18 cellular contexts compared by ENCODE assay signal in genomic region chr21:38995755-38996154, GRCh38.
DNase-seq lines count a peak whose midpoint lies in the region; ATAC-seq, FAIRE-seq and TF ChIP-seq lines count a peak whose summit lies in the region.
"Had no signal": no experiment of that assay in that cellular context is flagged by ENCODE, and none has a peak within 500 bp of the region (broad histone marks: within the 10 kb centered on the region; RNA-seq: fewer than 3 reads in every experiment).

No MANE protein-coding gene starts in this region.

- H3K4me1 ChIP-seq in BLaER1 treated with 17β-estradiol and CSF1 and Interleukin-3, amounts not matched to agents 10 nM and 100 nM, result peaks cover 60 to 100% (median 92%) of the 10 kb centered on the region in 10 experiments
- peaks cover 49% of the 10 kb centered on the region for H3K4me1 ChIP-seq in DND-41 (ENCODE audit: insufficient read depth, low read length)
- H3K4me1 ChIP-seq in kidney (ENCODE audit: control insufficient read depth in 1 of 2, insufficient read depth in 1 of 2, low read depth in 1 of 2, low read length in 2 of 2), result peaks cover 12 to 16% of the 10 kb centered on the region in 2 donors

- DNase-seq in DND-41, result no peak
- peak; percentile 89 for DNase-seq in NCI-H345 (lab: John Stamatoyannopoulos, UW)
- DNase-seq in kidney, result peak; percentile 22
- DNase-seq in T-helper 2 cell, result no peak
- no peak for DNase-seq in glutamatergic neuron
- no peak for DNase-seq in progenitor cell of endocrine pancreas (ENCODE audit: low spot score, unreplicated experiment)
- DNase-seq in NCI-H446 treated with DMSO at 0.1 percent for 48 hours (lab: John Stamatoyannopoulos, UW), result no peak
- DNase-seq: CD8-positive, alpha-beta T cell; DMS 273 treated with DMSO at 0.1 percent for 48 hours; Karpas-422; MM.1S; NCI-H1105 treated with DMSO at 0.1 percent for 48 hours; NCI-H524; PC-3; T-cell had no signal

- H3K36me3 Mint-ChIP-seq in glutamatergic neuron (ENCODE audit: unreplicated experiment) (peaks cover 8% of the 10 kb centered on the region), progenitor cell of endocrine pancreas (ENCODE audit: insufficient read depth) (no peaks in the 10 kb centered on the region)
- H3K36me3 Mint-ChIP-seq: CD8-positive, alpha-beta T cell; T-cell had no signal

- TF ChIP-seq CTCF in DND-41 (IDR thresholded peaks at IDR 0.05; ENCODE audit: borderline replicate concordance, extremely low read depth, low read length, poor library complexity, severe bottlenecking) (no peak), kidney (IDR thresholded peaks at IDR 0.05; ENCODE audit: borderline replicate concordance, extremely low read depth, insufficient read depth) (no peak), glutamatergic neuron (IDR thresholded peaks at IDR 0.05; ENCODE audit: partially characterized antibody, unreplicated experiment) (no peak), progenitor cell of endocrine pancreas (IDR thresholded peaks at IDR 0.05; ENCODE audit: unreplicated experiment) (no peak)

- no peak for ATAC-seq in DND-41 (ENCODE audit: insufficient read depth, low read depth)
- ATAC-seq: CD8-positive, alpha-beta T cell; PC-3; T-cell had no signal

- no peak overlapping the region for H3K27ac ChIP-seq in BLaER1 treated with 17β-estradiol and CSF1 and Interleukin-3, amounts not matched to agents 10 nM and 100 nM
- H3K27ac ChIP-seq in DND-41 (ENCODE audit: low read length) (0 out of 2 replicates have a peak overlapping the region, but pooled peaks have one; percentile 29), kidney (ENCODE audit: low read depth in 2 of 2, low read length in 2 of 2) (no peak overlapping the region)

- FAIRE-seq in kidney (lab: Jason Lieb, UNC), result no peak
- FAIRE-seq: H54 had no signal

- peaks cover 0 to 22% (median 0%) of the 10 kb centered on the region in 11 experiments; a peak in 6 of 22 replicates for H3K27me3 ChIP-seq in BLaER1 treated with 17β-estradiol and CSF1 and Interleukin-3, amounts not matched to agents 10 nM and 100 nM
- H3K27me3 ChIP-seq in DND-41 (ENCODE audit: insufficient read depth, low read length, poor library complexity), result no peaks in the 10 kb centered on the region

- H3K9ac ChIP-seq in BLaER1 treated with 17β-estradiol and CSF1 and Interleukin-3, amounts not matched to agents 10 nM and 100 nM, result no peak overlapping the region
- no peak overlapping the region for H3K9ac ChIP-seq in DND-41 (ENCODE audit: low read depth, low read length)
- H3K9ac ChIP-seq in kidney (ENCODE audit: low read length in 2 of 2), result no peak overlapping the region

- H3K4me3 Mint-ChIP-seq in glutamatergic neuron (ENCODE audit: unreplicated experiment) (no peak overlapping the region), progenitor cell of endocrine pancreas (ENCODE audit: low read depth) (no peak overlapping the region)
- H3K4me3 Mint-ChIP-seq: B cell; CD8-positive, alpha-beta T cell; T-cell had no signal

- peak overlapping the region in 9 of 11 experiments; percentile 6 to 90 (median 76); a peak in 12 of 22 replicates for H3K4me2 ChIP-seq in BLaER1 treated with 17β-estradiol and CSF1 and Interleukin-3, amounts not matched to agents 10 nM and 100 nM
- H3K4me2 ChIP-seq in DND-41 (ENCODE audit: insufficient read depth, low read length), result no peak overlapping the region

- H3K9me3 Mint-ChIP-seq in glutamatergic neuron (ENCODE audit: unreplicated experiment) (peaks cover 7% of the 10 kb centered on the region), progenitor cell of endocrine pancreas (ENCODE audit: low read depth) (no peaks in the 10 kb centered on the region)
- H3K9me3 Mint-ChIP-seq: CD8-positive, alpha-beta T cell; T-cell had no signal

- no peaks in the 10 kb centered on the region for H3K9me3 ChIP-seq in BLaER1 treated with 17β-estradiol and CSF1 and Interleukin-3, amounts not matched to agents 10 nM and 100 nM (replicated peaks in 1 of 11)
- H3K9me3 ChIP-seq in DND-41 (ENCODE audit: insufficient read depth, low read length, severe bottlenecking) (no peaks in the 10 kb centered on the region), kidney (ENCODE audit: control insufficient read depth in 1 of 2, low read length in 2 of 2) (no peaks in the 10 kb centered on the region)

- no peak overlapping the region for H2AFZ ChIP-seq in DND-41 (ENCODE audit: low read depth, low read length)

- H3K27ac Mint-ChIP-seq in glutamatergic neuron (ENCODE audit: unreplicated experiment) (no peak overlapping the region), progenitor cell of endocrine pancreas (no peak overlapping the region)
- H3K27ac Mint-ChIP-seq: B cell; CD8-positive, alpha-beta T cell; T-cell had no signal

- intact Hi-C loops in kidney (cut with DNase I), result loop anchor here (10.0 kb wide), 1 partner anchor 61 kb away; no protein-coding TSS in a partner anchor

- no peak overlapping the region for H3K4me3 ChIP-seq in BLaER1 treated with 17β-estradiol and CSF1 and Interleukin-3, amounts not matched to agents 10 nM and 100 nM
- no peak overlapping the region for H3K4me3 ChIP-seq in DND-41 (ENCODE audit: low read depth in 1 of 2, low read length in 2 of 2)
- no peak overlapping the region for H3K4me3 ChIP-seq in kidney (ENCODE audit: low read length in 2 of 2)

- no peaks in the 10 kb centered on the region for H4K20me1 ChIP-seq in BLaER1 treated with 17β-estradiol and CSF1 and Interleukin-3, amounts not matched to agents 10 nM and 100 nM
- H4K20me1 ChIP-seq in DND-41 (ENCODE audit: insufficient read depth, low read length), result no peaks in the 10 kb centered on the region

- no peaks in the 10 kb centered on the region for H3K36me3 ChIP-seq in BLaER1 treated with 17β-estradiol and CSF1 and Interleukin-3, amounts not matched to agents 10 nM and 100 nM
- H3K36me3 ChIP-seq in DND-41 (ENCODE audit: insufficient read depth, low read length) (no peaks in the 10 kb centered on the region), kidney (ENCODE audit: control insufficient read depth in 1 of 2, insufficient read depth in 2 of 2, low read length in 2 of 2) (no peaks in the 10 kb centered on the region)

- H3K27me3 Mint-ChIP-seq in glutamatergic neuron (ENCODE audit: unreplicated experiment), result peaks cover 9% of the 10 kb centered on the region
- peaks cover 23% of the 10 kb centered on the region for H3K27me3 Mint-ChIP-seq in progenitor cell of endocrine pancreas

- H3K4me1 Mint-ChIP-seq in glutamatergic neuron (ENCODE audit: low read depth, unreplicated experiment) (peaks cover 18% of the 10 kb centered on the region), progenitor cell of endocrine pancreas (ENCODE audit: low read depth) (peaks cover 7% of the 10 kb centered on the region)
- H3K4me1 Mint-ChIP-seq: T-cell had no signal

- H3K79me2 ChIP-seq in DND-41 (ENCODE audit: insufficient read depth, low read length), result no peaks in the 10 kb centered on the region

Comparison
In these comparisons a context has a peak if more than half of its experiments do, and no peak if none do; other contexts are left out.
1. DNase-seq: peak in NCI-H345 (single experiment) and kidney (single experiment); none in DND-41 (single experiment), T-helper 2 cell (0 of 5), glutamatergic neuron (single experiment), progenitor cell of endocrine pancreas (single experiment) and NCI-H446 treated with DMSO at 0.1 percent for 48 hours (single experiment).